28 cellular contexts compared by ENCODE assay signal in the genomic region with DNA sequence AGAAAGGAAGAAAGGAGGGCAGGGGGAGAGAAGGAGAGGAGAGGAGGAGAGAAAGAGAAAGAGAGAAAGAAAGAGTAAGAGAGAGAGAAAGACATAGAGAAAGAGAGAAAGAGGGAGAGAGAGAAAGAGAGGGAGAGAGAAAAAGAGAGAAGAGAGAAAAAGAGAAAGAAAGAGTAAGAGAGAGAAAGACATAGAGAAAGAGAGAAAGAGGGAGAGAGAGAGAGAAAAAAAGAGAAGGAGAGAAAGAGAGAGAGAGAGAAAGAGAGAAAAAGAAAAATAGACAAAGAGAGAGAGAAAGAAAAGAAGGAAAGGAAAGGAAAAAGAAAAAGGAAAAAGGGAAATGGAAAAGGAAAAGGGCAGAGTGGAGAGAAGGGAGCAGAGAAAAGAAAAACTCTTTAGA.
"Had no signal": no experiment of that assay in that cellular context is flagged by ENCODE, and none has a peak within 500 bp of the region (broad histone marks: within the 10 kb centered on the region; RNA-seq: fewer than 3 reads in every experiment).

No MANE protein-coding gene starts in this region.

- H3K9ac ChIP-seq: neural progenitor cell, parathyroid adenoma had no signal

- H3K27ac ChIP-seq: dorsolateral prefrontal cortex, hepatocyte, neural progenitor cell, parathyroid adenoma, right atrium auricular region, suprapubic skin, transverse colon, upper lobe of right lung, uterus had no signal

- ATAC-seq: gastrocnemius medialis; mucosa of descending colon; natural killer cell treated with Interleukin-12 subunit alpha and Interleukin-12 subunit beta and Interleukin-15 and Interleukin-18, amount 100 ng/mL, for 72 hours; sciatic nerve; stimulated activated naive CD8-positive, alpha-beta T cell treated with anti-CD3 and anti-CD28 coated beads, Interleukin-15, amount 100 ng/mL, for 72 hours; upper lobe of right lung had no signal

- H3K4me1 Mint-ChIP-seq: memory B cell; naive B cell; stimulated activated naive CD8-positive, alpha-beta T cell treated with anti-CD3 and anti-CD28 coated beads, Interleukin-15, amount 100 ng/mL, for 72 hours had no signal

- H3K27ac Mint-ChIP-seq: memory B cell; naive B cell; natural killer cell treated with Interleukin-12 subunit alpha and Interleukin-12 subunit beta and Interleukin-15 and Interleukin-18, amount 100 ng/mL, for 72 hours; neural progenitor cell; progenitor cell of endocrine pancreas; stimulated activated naive CD8-positive, alpha-beta T cell treated with anti-CD3 and anti-CD28 coated beads, Interleukin-15, amount 100 ng/mL, for 72 hours had no signal

- FAIRE-seq: colon, islet of Langerhans had no signal

- DNase-seq: dorsolateral prefrontal cortex; effector CD4-positive, alpha-beta T cell; gastrocnemius medialis; head of caudate nucleus; mucosa of descending colon; naive B cell; stimulated activated CD4-positive, alpha-beta T cell treated with anti-CD3 and anti-CD28 coated beads, Interleukin-12 subunit alpha, Interleukin-12 subunit beta, amount 100 ng/mL, for 4 hours; stimulated activated CD4-positive, alpha-beta T cell treated with anti-CD3 and anti-CD28 coated beads, Interleukin-1b, Interleukin-23, amount 100 ng/mL, for 48 hours; stimulated activated CD4-positive, alpha-beta T cell treated with anti-CD3 and anti-CD28 coated beads, Interleukin-4, amount 100 ng/mL, for 1 hour; stimulated activated CD8-positive, alpha-beta memory T cell treated with anti-CD3 and anti-CD28 coated beads, Interleukin-4, amount 100 ng/mL, for 48 hours; stimulated activated naive CD4-positive, alpha-beta T cell; stimulated activated naive CD8-positive, alpha-beta T cell treated with anti-CD3 and anti-CD28 coated beads, Interleukin-15, amount 100 ng/mL, for 72 hours; transverse colon; upper lobe of right lung; uterus had no signal

- H3K4me2 ChIP-seq: hepatocyte, neural progenitor cell, smooth muscle cell had no signal

- H3K36me3 ChIP-seq: gastrocnemius medialis, neural progenitor cell, right atrium auricular region, suprapubic skin, transverse colon, upper lobe of right lung, uterus had no signal

- H3K4me1 ChIP-seq: parathyroid adenoma, transverse colon, uterus had no signal

- H3K36me3 Mint-ChIP-seq: memory B cell; naive B cell; natural killer cell treated with Interleukin-12 subunit alpha and Interleukin-12 subunit beta and Interleukin-15 and Interleukin-18, amount 100 ng/mL, for 72 hours; neural progenitor cell had no signal

- H2AFZ ChIP-seq: hepatocyte, neural progenitor cell, parathyroid adenoma had no signal

- H3K27me3 ChIP-seq: dorsolateral prefrontal cortex, gastrocnemius medialis, hepatocyte, neural progenitor cell, right atrium auricular region, suprapubic skin, transverse colon, upper lobe of right lung, uterus had no signal

- H3K9me3 ChIP-seq: gastrocnemius medialis, mucosa of descending colon, suprapubic skin, upper lobe of right lung, uterus had no signal

- H3K79me2 ChIP-seq: hepatocyte, parathyroid adenoma had no signal

- H3K27me3 Mint-ChIP-seq: memory B cell; naive B cell; natural killer cell treated with Interleukin-12 subunit alpha and Interleukin-12 subunit beta and Interleukin-15 and Interleukin-18, amount 100 ng/mL, for 72 hours; progenitor cell of endocrine pancreas; stimulated activated naive CD8-positive, alpha-beta T cell treated with anti-CD3 and anti-CD28 coated beads, Interleukin-15, amount 100 ng/mL, for 72 hours had no signal

- H3K9me3 Mint-ChIP-seq: stimulated activated naive CD8-positive, alpha-beta T cell treated with anti-CD3 and anti-CD28 coated beads, Interleukin-15, amount 100 ng/mL, for 72 hours had no signal

- H3K4me3 ChIP-seq: dorsolateral prefrontal cortex, gastrocnemius medialis, hepatocyte, lung, mucosa of descending colon, neural progenitor cell, right atrium auricular region, smooth muscle cell, suprapubic skin, transverse colon, upper lobe of right lung, uterus had no signal

- H3K4me3 Mint-ChIP-seq: memory B cell; naive B cell; natural killer cell treated with Interleukin-12 subunit alpha and Interleukin-12 subunit beta and Interleukin-15 and Interleukin-18, amount 100 ng/mL, for 72 hours; neural progenitor cell; stimulated activated naive CD8-positive, alpha-beta T cell treated with anti-CD3 and anti-CD28 coated beads, Interleukin-15, amount 100 ng/mL, for 72 hours had no signal
